2 cellular contexts compared by ENCODE assay signal in the genomic region with DNA sequence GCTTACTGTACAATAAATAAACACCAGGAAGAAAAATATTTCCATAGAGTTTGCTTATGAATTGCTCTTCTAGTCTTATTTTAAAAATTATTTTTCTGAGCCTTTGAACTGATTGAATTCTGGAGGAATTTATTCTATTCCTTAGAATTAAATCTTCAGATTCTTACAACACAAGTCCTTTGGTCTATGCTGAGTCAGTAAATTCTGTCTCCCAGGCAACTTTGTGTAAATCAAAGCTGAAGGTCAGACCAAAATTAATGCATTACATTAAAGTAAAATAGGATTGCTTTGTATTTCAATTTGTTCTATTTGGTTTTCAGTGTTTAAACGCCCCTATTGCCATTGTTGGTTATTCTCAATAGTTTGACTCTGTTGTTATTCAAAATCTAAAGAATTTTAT.
A peak's percentile ranks its signal among the peaks of the same experiment; 100 is the strongest.
TF ChIP-seq lines count a peak whose summit lies in the region.

No MANE protein-coding gene starts in this region.

TF ChIP-seq in HepG2, 621 proteins besides CTCF, POLR2A, EP300 and RAD21:
- peak; percentile 50 to 85 for TF ChIP-seq MAFK (conservative IDR thresholded peaks at IDR 0.05 in 1 of 2, IDR thresholded peaks at IDR 0.05 in 1 of 2; ENCODE audit: low read length in 2 of 2)
- TF ChIP-seq, protein P1, sequence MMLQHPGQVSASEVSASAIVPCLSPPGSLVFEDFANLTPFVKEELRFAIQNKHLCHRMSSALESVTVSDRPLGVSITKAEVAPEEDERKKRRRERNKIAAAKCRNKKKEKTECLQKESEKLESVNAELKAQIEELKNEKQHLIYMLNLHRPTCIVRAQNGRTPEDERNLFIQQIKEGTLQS (CRISPR knock-in tag; IDR thresholded peaks at IDR 0.05), result no peak
- TF ChIP-seq, protein P2, sequence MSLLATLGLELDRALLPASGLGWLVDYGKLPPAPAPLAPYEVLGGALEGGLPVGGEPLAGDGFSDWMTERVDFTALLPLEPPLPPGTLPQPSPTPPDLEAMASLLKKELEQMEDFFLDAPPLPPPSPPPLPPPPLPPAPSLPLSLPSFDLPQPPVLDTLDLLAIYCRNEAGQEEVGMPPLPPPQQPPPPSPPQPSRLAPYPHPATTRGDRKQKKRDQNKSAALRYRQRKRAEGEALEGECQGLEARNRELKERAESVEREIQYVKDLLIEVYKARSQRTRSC (CRISPR knock-in tag; IDR thresholded peaks at IDR 0.05; ENCODE audit: low read depth), result no peak
- TF ChIP-seq LCORL (IDR thresholded peaks at IDR 0.05), result no peak
- no peak for TF ChIP-seq LCORL (CRISPR knock-in tag; IDR thresholded peaks at IDR 0.05)
- no peak for TF ChIP-seq ZNF441 (CRISPR knock-in tag; IDR thresholded peaks at IDR 0.05; ENCODE audit: borderline replicate concordance)
- peak; percentile 56; the same call in 1 of the 2 replicates for TF ChIP-seq MAFF (IDR thresholded peaks at IDR 0.05; ENCODE audit: low read depth, low read length)
- no peak for TF ChIP-seq KLF15 (CRISPR knock-in tag; IDR thresholded peaks at IDR 0.05; ENCODE audit: borderline replicate concordance)

TF ChIP-seq in endothelial cell of umbilical vein, 7 proteins besides CTCF, POLR2A, EP300 and RAD21:
- TF ChIP-seq JUN (IDR thresholded peaks at IDR 0.05; ENCODE audit: borderline replicate concordance, insufficient read depth, insufficient read length, low read depth) (no peak), GATA2 (IDR thresholded peaks at IDR 0.05; ENCODE audit: insufficient read depth, insufficient read length, low read depth, low read length) (no peak), EZH2 (IDR thresholded peaks at IDR 0.05; ENCODE audit: borderline replicate concordance, low read depth, low read length, severe bottlenecking) (no peak), POLR2AphosphoS5 (IDR thresholded peaks at IDR 0.05; ENCODE audit: insufficient read depth, low read depth, low read length) (no peak), MYC (IDR thresholded peaks at IDR 0.05; ENCODE audit: low read depth, low read length) (no peak), FOS (IDR thresholded peaks at IDR 0.05; ENCODE audit: borderline replicate concordance, insufficient read depth, low read length) (no peak)
- TF ChIP-seq, protein P3, sequence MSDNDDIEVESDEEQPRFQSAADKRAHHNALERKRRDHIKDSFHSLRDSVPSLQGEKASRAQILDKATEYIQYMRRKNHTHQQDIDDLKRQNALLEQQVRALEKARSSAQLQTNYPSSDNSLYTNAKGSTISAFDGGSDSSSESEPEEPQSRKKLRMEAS (IDR thresholded peaks at IDR 0.05; ENCODE audit: insufficient read depth, insufficient read length), result no peak
